ENCODE assay signal across 20 cellular contexts in the genomic region with DNA sequence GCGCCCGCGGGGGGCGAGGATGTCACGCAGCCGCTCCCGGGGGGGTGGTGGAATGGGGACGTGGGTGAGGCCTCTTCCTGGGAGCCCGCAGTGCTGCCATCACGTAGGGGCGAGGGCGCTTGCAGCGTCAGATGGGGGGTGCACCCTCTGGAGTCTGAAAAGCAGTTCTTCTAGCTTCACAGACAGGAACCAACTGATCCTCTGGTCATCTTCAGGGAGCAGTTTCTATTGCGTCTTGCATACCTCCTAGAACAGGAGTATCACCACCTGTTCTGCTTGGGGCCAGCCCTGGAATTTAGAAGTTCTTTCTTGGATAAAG. TPM values are rescaled to one million over a fixed set of nuclear protein-coding genes. Genes with fewer than 3 reads are reported as not detected.
DNase-seq lines count a peak whose midpoint lies in the region; ATAC-seq, FAIRE-seq and TF ChIP-seq lines count a peak whose summit lies in the region.
"Had no signal": no experiment of that assay in that cellular context is flagged by ENCODE, and none has a peak within 500 bp of the region (broad histone marks: within the 10 kb centered on the region; RNA-seq: fewer than 3 reads in every experiment).

No MANE protein-coding gene starts in this region.

- ATAC-seq in HepG2 (peak; percentile 51), right lobe of liver (no peak), WTC11 (no peak), GM18870 (IDR thresholded peaks at IDR 0.05; ENCODE audit: unreplicated experiment) (no peak)
- ATAC-seq: HCT116 had no signal

- no peak for TF ChIP-seq EP300 in HepG2 (IDR thresholded peaks at IDR 0.05; ENCODE audit: low read depth in 2 of 2, low read length in 2 of 2)
- TF ChIP-seq EP300 in HepG2 (CRISPR knock-in tag; IDR thresholded peaks at IDR 0.05; ENCODE audit: borderline replicate concordance), result no peak
- no peak for TF ChIP-seq EP300 in Ishikawa (IDR thresholded peaks at IDR 0.05; ENCODE audit: borderline replicate concordance)
- TF ChIP-seq EP300 in tibial nerve (IDR thresholded peaks at IDR 0.05), result no peak

- H3K36me3 ChIP-seq in HepG2 (replicated peaks in 1 of 2; ENCODE audit: control insufficient read depth in 1 of 2, insufficient read depth in 2 of 2, low read length in 2 of 2), result no peaks in the 10 kb centered on the region
- H3K36me3 ChIP-seq in right lobe of liver, result no peaks in the 10 kb centered on the region
- H3K36me3 ChIP-seq in tibial nerve, result no peaks in the 10 kb centered on the region

- intact Hi-C loops in HepG2 (cut with micrococcal nuclease; ENCODE audit: unreplicated experiment), result no loop called here
- intact Hi-C loops in right lobe of liver (cut with DNase I), result no loop called here

- no peak for DNase-seq in HepG2 (ENCODE audit: low spot score)
- no peak for DNase-seq in right lobe of liver
- no peak for DNase-seq in WTC11 (ENCODE audit: low spot score)
- DNase-seq in T-helper 1 cell, result no peak
- DNase-seq in tibial nerve (ENCODE audit: low spot score in 2 of 2), result no peak
- DNase-seq: CD4-positive, alpha-beta T cell; DMS153; DMS79; GDM1; GOT3 had no signal

- H3K27ac ChIP-seq in HepG2 (ENCODE audit: extremely low read length, insufficient read depth, low read length), result no peak overlapping the region
- H3K27ac ChIP-seq in right lobe of liver, result no peak overlapping the region
- H3K27ac ChIP-seq in tibial nerve, result no peak overlapping the region
- H3K27ac ChIP-seq: 22Rv1, C4-2B had no signal

- peak overlapping the region; percentile 67 for H3K4me2 ChIP-seq in HepG2 (ENCODE audit: low read depth, low read length)

- H3K4me3 ChIP-seq in HepG2 (replicated peaks in 1 of 3; ENCODE audit: insufficient read depth in 1 of 3, low read depth in 2 of 3, low read length in 3 of 3), result peak overlapping the region in 1 of 3 experiments; percentile 51; a peak in 1 of 6 replicates
- no peak overlapping the region for H3K4me3 ChIP-seq in right lobe of liver
- H3K4me3 ChIP-seq in tibial nerve, result no peak overlapping the region

- peaks cover 11% of the 10 kb centered on the region for H3K4me1 ChIP-seq in HepG2 (ENCODE audit: insufficient read depth, low read length)
- H3K4me1 ChIP-seq in right lobe of liver, result no peaks in the 10 kb centered on the region
- no peaks in the 10 kb centered on the region for H3K4me1 ChIP-seq in tibial nerve

- peaks cover 1 to 14% of the 10 kb centered on the region in 2 experiments; a peak in 3 of 5 replicates for H3K27me3 ChIP-seq in HepG2 (ENCODE audit: control insufficient read depth in 1 of 2, insufficient read depth in 2 of 2, low read length in 2 of 2)
- no peaks in the 10 kb centered on the region for H3K27me3 ChIP-seq in right lobe of liver
- peaks cover 0 to 15% of the 10 kb centered on the region in 2 donors for H3K27me3 ChIP-seq in tibial nerve

- POLR2A ChIA-PET in HepG2 (lab: Yijun Ruan, JAX) (no interaction called here), WTC11 (lab: Charles Lee) (no interaction called here)

- no peak for TF ChIP-seq POLR2A in HepG2 (IDR thresholded peaks at IDR 0.05; ENCODE audit: insufficient read depth in 1 of 2, low read depth in 2 of 2, low read length in 2 of 2)
- TF ChIP-seq POLR2A in right lobe of liver (IDR thresholded peaks at IDR 0.05), result no peak
- no peak for TF ChIP-seq POLR2A in tibial nerve (IDR thresholded peaks at IDR 0.05)

- no peaks in the 10 kb centered on the region for H3K4me1 Mint-ChIP-seq in WTC11
- H3K4me1 Mint-ChIP-seq: IgD-negative memory B cell had no signal

- WGBS in HepG2 (ENCODE audit: low lambda C conversion rate), result 33% methylated on average over 3 of the region's 14 CpGs
- no CpG with 5 or more reads among the region's 14 CpGs for WGBS in right lobe of liver (ENCODE audit: insufficient coverage, low coverage, low lambda C conversion rate, missing lambda C conversion rate)
- WGBS in tibial nerve, 2 donors, result 42 to 63% methylated on average over 4 to 14 of the region's 14 CpGs

- no TSS peak for BruUV-seq in HepG2 (replicated peaks; lab: Mats Ljungman, UMichigan)

- H3K9ac ChIP-seq in HepG2 (ENCODE audit: insufficient read depth, low read depth, low read length), result no peak overlapping the region

- TF ChIP-seq RAD21 in HepG2 (CRISPR knock-in tag; IDR thresholded peaks at IDR 0.05) (no peak), Ishikawa (IDR thresholded peaks at IDR 0.05; ENCODE audit: low read depth) (no peak)

- TF ChIP-seq CTCF in HepG2 (CRISPR knock-in tag; IDR thresholded peaks at IDR 0.05) (no peak), right lobe of liver (IDR thresholded peaks at IDR 0.05) (no peak), WTC11 (IDR thresholded peaks at IDR 0.05) (no peak), tibial nerve (IDR thresholded peaks at IDR 0.05) (no peak)

- no peak overlapping the region for H3K4me3 Mint-ChIP-seq in WTC11
- H3K4me3 Mint-ChIP-seq: CD4-positive, alpha-beta T cell; IgD-negative memory B cell had no signal

- H3K27ac Mint-ChIP-seq in WTC11, result no peak overlapping the region
- H3K27ac Mint-ChIP-seq: CD4-positive, alpha-beta T cell; IgD-negative memory B cell had no signal

- H3K9me3 Mint-ChIP-seq in WTC11, result 0 out of 2 replicates have a peak, but pooled peaks cover 7% of the 10 kb centered on the region
- H3K9me3 Mint-ChIP-seq: CD4-positive, alpha-beta T cell had no signal

- no peak for FAIRE-seq in HepG2 (lab: Jason Lieb, UNC)
- FAIRE-seq: GM12892, GM18507, HTR-8/SVneo had no signal

- H3K79me2 ChIP-seq in HepG2 (ENCODE audit: insufficient read depth, low read length), result no peaks in the 10 kb centered on the region

- no peaks in the 10 kb centered on the region for H3K9me3 ChIP-seq in HepG2 (ENCODE audit: low read length)
- H3K9me3 ChIP-seq in right lobe of liver, result no peaks in the 10 kb centered on the region
- H3K9me3 ChIP-seq in tibial nerve, result no peaks in the 10 kb centered on the region

- CTCF ChIA-PET in HepG2 (lab: Yijun Ruan, JAX; ENCODE audit: low intra/inter-chr PET ratio, low total read pairs), result interaction anchor here (1.1 kb wide), 1 partner anchor 89 kb away, joined by 3 read pairs; no protein-coding TSS in a partner anchor
- CTCF ChIA-PET in WTC11 (lab: Charles Lee), result interaction anchor here (1.7 to 2.8 kb wide), 2 partner anchors 25 to 78 kb away, joined by 5 to 12 read pairs; no protein-coding TSS in a partner anchor

- H2AFZ ChIP-seq in HepG2 (ENCODE audit: low read length), result no peak overlapping the region

- no peaks in the 10 kb centered on the region for H4K20me1 ChIP-seq in HepG2 (ENCODE audit: insufficient read depth, low read length)

- no peaks in the 10 kb centered on the region for H3K27me3 Mint-ChIP-seq in WTC11 (ENCODE audit: low read depth)

- in situ Hi-C loops in HepG2 (cut with HindIII; ENCODE audit: extremely low pct_ligation_motif_present, low pct_unique_long_range_greater_than_20kb), result no loop called here

- H3K36me3 Mint-ChIP-seq in WTC11, result no peaks in the 10 kb centered on the region
- H3K36me3 Mint-ChIP-seq: IgD-negative memory B cell had no signal

TF ChIP-seq in Ishikawa, 13 proteins besides CTCF, POLR2A, EP300 and RAD21:
- TF ChIP-seq FOXM1 (IDR thresholded peaks at IDR 0.05; ENCODE audit: borderline replicate concordance, low read depth), result peak; percentile 54; the same call in 1 of the 2 replicates
- TF ChIP-seq ZBTB7A (IDR thresholded peaks at IDR 0.05; ENCODE audit: low read depth), result no peak
- 0 out of 2 replicates have a peak, but pooled peaks have one; percentile 17 for TF ChIP-seq NFIC (IDR thresholded peaks at IDR 0.05)

TF ChIP-seq in WTC11, 78 proteins besides CTCF, POLR2A, EP300 and RAD21:
- TF ChIP-seq ZNF138 (CRISPR knock-in tag; conservative IDR thresholded peaks at IDR 0.05) (no peak), ZNF416 (CRISPR knock-in tag; IDR thresholded peaks at IDR 0.05) (no peak), TP53 (CRISPR knock-in tag; IDR thresholded peaks at IDR 0.05) (no peak), ZNF423 (CRISPR knock-in tag; IDR thresholded peaks at IDR 0.05) (0 out of 2 replicates have a peak, but pooled peaks have one; percentile 96)

RNA-seq across cellular contexts. Expression of a gene that starts 36.9 kb away (rescaled TPM):
- total RNA-seq in HepG2 (2016; rRNA removed; fragmentation: Illumina TruSeq; extraction: Trizol), result 3.2 and 3.8 TPM in 2 replicates
- 0.97 and 1.0 TPM in 2 replicates for total RNA-seq in HepG2 (2016; cell fraction: cytosol; rRNA removed; fragmentation: Illumina TruSeq; extraction: Trizol; ENCODE audit: low read depth)
- 3.1 and 3.2 TPM in 2 replicates for total RNA-seq in HepG2 (2016; cell fraction: insoluble cytoplasmic fraction; rRNA removed; fragmentation: Illumina TruSeq; extraction: Trizol)
- 3.4 and 3.6 TPM in 2 replicates for total RNA-seq in HepG2 (2016; cell fraction: membrane; rRNA removed; fragmentation: Illumina TruSeq; extraction: Trizol)
- 5.7 and 5.9 TPM in 2 replicates for total RNA-seq in HepG2 (2016; cell fraction: nucleus; rRNA removed; fragmentation: Illumina TruSeq; extraction: Trizol)
- 1.9 and 2.4 TPM in 2 replicates for polyA plus RNA-seq in HepG2 (2011; rRNA removed)
- 1.3 and 1.7 TPM in 2 replicates for polyA plus RNA-seq in HepG2 (2011; cell fraction: cytosol; rRNA removed)
- 3.0 and 4.2 TPM in 2 replicates for polyA plus RNA-seq in HepG2 (2011; cell fraction: nucleus; rRNA removed)
- polyA plus RNA-seq in HepG2 (2012), result 0.46 and 2.5 TPM in 2 replicates
- polyA plus RNA-seq in HepG2 (2016; cell fraction: cytosol; fragmentation: Illumina TruSeq; extraction: Trizol; ENCODE audit: low read depth), result 1.5 and 1.7 TPM in 2 replicates
- polyA plus RNA-seq in HepG2 (2016; cell fraction: insoluble cytoplasmic fraction; fragmentation: Illumina TruSeq; extraction: Trizol; ENCODE audit: low read depth), result 8.0 and 11.5 TPM in 2 replicates
- 5.7 and 6.3 TPM in 2 replicates for polyA plus RNA-seq in HepG2 (2016; cell fraction: membrane; fragmentation: Illumina TruSeq; extraction: Trizol; ENCODE audit: low read depth)
- 20.8 and 22.3 TPM in 2 replicates for polyA plus RNA-seq in HepG2 (2016; cell fraction: nucleus; fragmentation: Illumina TruSeq; extraction: Trizol; ENCODE audit: insufficient read depth, low read depth)
- 3.4 TPM in 1 of 2 replicates, not detected in the other for polyA minus RNA-seq in HepG2 (2011; rRNA and poly(A)+ RNA removed; ENCODE audit: low replicate concordance)
- polyA minus RNA-seq in HepG2 (2011; cell fraction: cytosol; rRNA and poly(A)+ RNA removed), result 1.7 and 1.8 TPM in 2 replicates
- 1.5 and 1.8 TPM in 2 replicates for polyA minus RNA-seq in HepG2 (2011; cell fraction: nucleus; rRNA and poly(A)+ RNA removed)
- under 1 TPM in 4 of 6 experiments, not detected in 2; 0.31 to 0.95 (median 0.43) TPM for total RNA-seq in right lobe of liver
- 3.9 to 4.9 TPM (median 4.1 TPM) in 3 replicates for total RNA-seq in WTC11 (2021)
- total RNA-seq in tibial nerve, result 10 to 100 TPM; 21.1 to 46.8 (median 35.3) TPM
- total RNA-seq: CD4-positive, alpha-beta T cell had no signal
- polyA plus RNA-seq: BJ, IgD-negative memory B cell had no signal
